ENCODE assay signal across 8 cellular contexts in the genomic region with DNA sequence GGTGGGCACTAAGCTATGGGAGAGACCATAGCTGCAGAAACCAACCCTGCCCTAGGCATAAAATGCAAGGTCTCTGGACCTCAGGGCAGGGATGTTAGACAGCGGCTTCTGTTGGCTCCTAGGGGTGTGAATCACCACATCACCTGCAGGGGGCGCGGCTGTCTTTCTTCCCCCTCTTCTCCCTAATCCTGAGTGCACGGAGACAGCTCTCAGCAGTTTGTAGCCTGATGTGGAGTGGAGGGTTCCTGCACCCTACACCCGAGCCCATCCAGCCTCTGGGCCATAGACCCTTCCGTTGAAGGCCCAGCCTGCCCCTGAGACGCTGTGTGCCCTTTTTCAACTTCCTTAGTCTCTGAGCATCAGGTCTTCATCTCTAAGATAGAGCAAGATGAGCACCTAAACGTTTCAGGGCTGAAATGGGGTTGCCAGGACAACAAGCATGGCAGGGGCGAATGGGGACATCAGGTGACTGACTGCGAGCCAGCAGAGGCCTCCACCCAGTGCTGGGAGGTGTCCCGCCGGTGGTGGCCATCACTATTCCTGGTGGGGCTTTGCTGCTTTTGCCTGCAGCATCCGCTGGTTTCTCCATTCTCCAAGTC. TPM values are rescaled to one million over a fixed set of nuclear protein-coding genes. Genes with fewer than 3 reads are reported as not detected.
DNase-seq lines count a peak whose midpoint lies in the region; ATAC-seq and TF ChIP-seq lines count a peak whose summit lies in the region.

No MANE protein-coding gene starts in this region.

- peaks cover 5 to 32% of the 10 kb centered on the region in 2 donors for H3K4me1 ChIP-seq in right atrium auricular region

- H3K36me3 ChIP-seq in GM06990 (ENCODE audit: control insufficient read depth, insufficient read depth, low read length) = peaks cover under 1% of the 10 kb centered on the region
- no peaks in the 10 kb centered on the region for H3K36me3 ChIP-seq in right atrium auricular region

- peaks cover 15% of the 10 kb centered on the region for H3K4me1 Mint-ChIP-seq in T-helper 1 cell treated with Interleukin-12 subunit alpha and Interleukin-12 subunit beta and Interleukin-4 antibody, amounts not matched to agents 30 μg/mL and 1 μg/mL, for 36 hours (ENCODE audit: low read depth)

- H3K27ac ChIP-seq in right atrium auricular region = no peak overlapping the region

- H3K9me3 Mint-ChIP-seq in T-helper 1 cell treated with Interleukin-12 subunit alpha and Interleukin-12 subunit beta and Interleukin-4 antibody, amounts not matched to agents 30 μg/mL and 1 μg/mL, for 36 hours = no peaks in the 10 kb centered on the region

- H3K4me3 Mint-ChIP-seq in T-helper 1 cell treated with Interleukin-12 subunit alpha and Interleukin-12 subunit beta and Interleukin-4 antibody, amounts not matched to agents 30 μg/mL and 1 μg/mL, for 36 hours = peak overlapping the region; percentile 56

- peaks cover 2% of the 10 kb centered on the region for H3K36me3 Mint-ChIP-seq in T-helper 1 cell treated with Interleukin-12 subunit alpha and Interleukin-12 subunit beta and Interleukin-4 antibody, amounts not matched to agents 30 μg/mL and 1 μg/mL, for 36 hours (ENCODE audit: low read depth)

- ATAC-seq in sciatic nerve (peak; percentile 31), HG03342 (IDR thresholded peaks at IDR 0.05; ENCODE audit: unreplicated experiment) (no peak), GM18520 (IDR thresholded peaks at IDR 0.05; ENCODE audit: unreplicated experiment) (no peak)

- no peak overlapping the region for H3K27ac Mint-ChIP-seq in T-helper 1 cell treated with Interleukin-12 subunit alpha and Interleukin-12 subunit beta and Interleukin-4 antibody, amounts not matched to agents 30 μg/mL and 1 μg/mL, for 36 hours

- peaks cover 8% of the 10 kb centered on the region for H3K27me3 Mint-ChIP-seq in T-helper 1 cell treated with Interleukin-12 subunit alpha and Interleukin-12 subunit beta and Interleukin-4 antibody, amounts not matched to agents 30 μg/mL and 1 μg/mL, for 36 hours (ENCODE audit: low read depth)

- DNase-seq in GM06990 (ENCODE audit: extremely low read depth, insufficient read length) (peak; percentile 61), NCI-H1105 treated with DMSO at 0.1 percent for 48 hours (lab: John Stamatoyannopoulos, UW) (peak; percentile 62), amniotic stem cell (lab: John Stamatoyannopoulos, UW) (peak; percentile 43), right atrium auricular region (ENCODE audit: low spot score) (peak; percentile 90), sciatic nerve (ENCODE audit: low spot score) (peak; percentile 91)

- TF ChIP-seq CTCF in GM06990 (IDR thresholded peaks at IDR 0.05; ENCODE audit: insufficient read depth, low read length, poor library complexity, severe bottlenecking) = peak; percentile 86
- peak; percentile 90 to 92 for TF ChIP-seq CTCF in right atrium auricular region (IDR thresholded peaks at IDR 0.05)

- no peaks in the 10 kb centered on the region for H3K9me3 ChIP-seq in right atrium auricular region

- intact Hi-C loops in sciatic nerve (cut with DNase I) = no loop called here

- H3K4me3 ChIP-seq in GM06990 (replicated peaks; ENCODE audit: low read depth, low read length) = no peak overlapping the region
- H3K4me3 ChIP-seq in right atrium auricular region = no peak overlapping the region

- H3K27me3 ChIP-seq in GM06990 (replicated peaks; ENCODE audit: control insufficient read depth, insufficient read depth, low read length) (no peaks in the 10 kb centered on the region; the same call in 1 of the 2 replicates), right atrium auricular region (no peaks in the 10 kb centered on the region)

RNA-seq across cellular contexts. Expression of a gene that starts 2.3 kb away (rescaled TPM):
- total RNA-seq in right atrium auricular region (10 to 100 TPM; 32.6 to 41.6 TPM), sciatic nerve (52.2 TPM)

RNA-seq across cellular contexts. Expression of a gene that starts 45.5 kb away (rescaled TPM):
- total RNA-seq in right atrium auricular region (1 to 10 TPM; 6.4 to 9.1 TPM), sciatic nerve (18.0 TPM)
